ENCODE assay signal across 9 cellular contexts in genomic region chr19:10111405-10111811, GRCh38. TPM values are rescaled to one million over a fixed set of nuclear protein-coding genes. Genes with fewer than 3 reads are reported as not detected.
A peak's percentile ranks its signal among the peaks of the same experiment; 100 is the strongest.
DNase-seq lines count a peak whose midpoint lies in the region; ATAC-seq, FAIRE-seq and TF ChIP-seq lines count a peak whose summit lies in the region.
"Had no signal": no experiment of that assay in that cellular context is flagged by ENCODE, and none has a peak within 500 bp of the region (broad histone marks: within the 10 kb centered on the region; RNA-seq: fewer than 3 reads in every experiment).

TSS of gene P2RY11 (plus strand) at chr19:10111693. CDS start at chr19:10111722, 29 bp downstream.

- peak within 1 kb of the TSS; percentile 31; the same call in 1 of the 2 replicates for H3K4me2 ChIP-seq in OCI-LY1 (ENCODE audit: low read length)
- H3K4me2 ChIP-seq in K562 (ENCODE audit: insufficient read depth, low read length): no peak within 1 kb of the TSS

- peak; percentile 84 for FAIRE-seq in GM12892 (lab: Jason Lieb, UNC)
- FAIRE-seq in K562 (lab: Jason Lieb, UNC): no peak
- FAIRE-seq in small intestine (lab: Jason Lieb, UNC): no peak

- H3K9me3 ChIP-seq in OCI-LY1 (ENCODE audit: low read length): no peaks in the 10 kb centered on the region
- no peaks in the 10 kb centered on the region for H3K9me3 ChIP-seq in K562 (replicated peaks; ENCODE audit: control insufficient read depth, insufficient read depth, low read depth, low read length)
- H3K9me3 ChIP-seq in small intestine (ENCODE audit: control insufficient read depth, low read depth): no peaks in the 10 kb centered on the region
- H3K9me3 ChIP-seq: heart left ventricle had no signal

- no TSS peak for BruUV-seq in K562 (replicated peaks; lab: Mats Ljungman, UMichigan)

- H3K4me1 ChIP-seq in OCI-LY1 (ENCODE audit: insufficient read depth, low read length, severe bottlenecking): peaks cover 77% of the 10 kb centered on the region
- H3K4me1 ChIP-seq in K562 (replicated peaks in 1 of 2; ENCODE audit: control insufficient read depth in 2 of 2, insufficient read depth in 2 of 2, low read length in 2 of 2): peaks cover 3 to 81% of the 10 kb centered on the region in 2 experiments; a peak in 4 of 5 replicates
- peaks cover 3 to 4% of the 10 kb centered on the region in 2 donors for H3K4me1 ChIP-seq in small intestine (ENCODE audit: control insufficient read depth in 2 of 2, insufficient read depth in 1 of 2, low read depth in 1 of 2, low read length in 1 of 2)

- H3K4me3 ChIP-seq in OCI-LY1 (ENCODE audit: low read depth, low read length, poor library complexity, severe bottlenecking) (no peak within 1 kb of the TSS), K562 (no peak within 1 kb of the TSS), small intestine (ENCODE audit: low read depth in 1 of 2, low read length in 2 of 2) (peak within 1 kb of the TSS in 1 of 2 donors; percentile 17)

- TF ChIP-seq POLR2A in GM12892 (IDR thresholded peaks at IDR 0.05; ENCODE audit: low read depth, low read length) (peak; percentile 42; the same call in 1 of the 2 replicates), K562 (conservative IDR thresholded peaks at IDR 0.05) (peak; percentile 20)

- intact Hi-C loops in K562 (cut with micrococcal nuclease): loop anchor here (5.0 kb wide), 1 partner anchor 179 kb away; no protein-coding TSS in a partner anchor

- H3K79me2 ChIP-seq in OCI-LY1 (ENCODE audit: insufficient read depth, low read length) (peaks cover 13% of the 10 kb centered on the region), K562 (ENCODE audit: control insufficient read depth, insufficient read depth, low read length) (peaks cover 30% of the 10 kb centered on the region)

- no peak for TF ChIP-seq EP300 in K562 (IDR thresholded peaks at IDR 0.05; ENCODE audit: low read length)

- peaks cover 14% of the 10 kb centered on the region; the same call in 1 of the 2 replicates for H3F3A ChIP-seq in OCI-LY1 (ENCODE audit: insufficient read depth, low read length)

- TF ChIP-seq RAD21 in K562 (CRISPR knock-in tag; conservative IDR thresholded peaks at IDR 0.05 in 1 of 2, IDR thresholded peaks at IDR 0.05 in 1 of 2): no peak

- H4K20me1 ChIP-seq in OCI-LY1 (ENCODE audit: insufficient read depth, low read length): no peaks in the 10 kb centered on the region
- no peaks in the 10 kb centered on the region; the same call in 1 of the 2 replicates for H4K20me1 ChIP-seq in K562 (replicated peaks; ENCODE audit: control insufficient read depth, insufficient read depth, low read length)

- no peaks in the 10 kb centered on the region for H3K9me2 ChIP-seq in OCI-LY1 (ENCODE audit: low read depth, low read length)

- H2AFZ ChIP-seq in OCI-LY1 (ENCODE audit: low read length) (no peak within 1 kb of the TSS), K562 (ENCODE audit: low read depth, low read length) (no peak within 1 kb of the TSS)

- CTCF ChIA-PET in K562 (lab: Yijun Ruan, JAX; ENCODE audit: low intra/inter-chr PET ratio): no interaction called here

- TF ChIP-seq CTCF in OCI-LY1 (IDR thresholded peaks at IDR 0.05; ENCODE audit: low read length) (no peak), K562 (IDR thresholded peaks at IDR 0.05 in 2 of 3, conservative IDR thresholded peaks at IDR 0.05 in 1 of 3; ENCODE audit: insufficient read depth in 2 of 3, low read depth in 1 of 3, low read length in 3 of 3) (no peak)

- no peak for DNase-seq in GM12892 (ENCODE audit: insufficient read length)
- peak in 2 of 4 experiments; percentile 11 to 20 for DNase-seq in K562 (ENCODE audit: extremely low read depth in 1 of 4, low spot score in 3 of 4)
- peak; percentile 50 for DNase-seq in small intestine
- DNase-seq in AG08396 (ENCODE audit: low spot score): no peak
- DNase-seq in putamen (ENCODE audit: low spot score): no peak

- no peaks in the 10 kb centered on the region for H3K9me1 ChIP-seq in K562 (ENCODE audit: control insufficient read depth, insufficient read depth, low read length)

- H3K27me3 ChIP-seq in OCI-LY1 (ENCODE audit: insufficient read depth, low read length): no peaks in the 10 kb centered on the region
- no peaks in the 10 kb centered on the region for H3K27me3 ChIP-seq in K562 (ENCODE audit: control insufficient read depth in 2 of 2, insufficient read depth in 2 of 2, low read length in 2 of 2)
- H3K27me3 ChIP-seq in small intestine (ENCODE audit: control insufficient read depth in 2 of 2, insufficient read depth in 2 of 2, low read length in 2 of 2): no peaks in the 10 kb centered on the region
- H3K27me3 ChIP-seq: heart left ventricle had no signal

- peak within 1 kb of the TSS; percentile 24; the same call in 1 of the 2 replicates for H3K9ac ChIP-seq in OCI-LY1 (ENCODE audit: low read length)
- H3K9ac ChIP-seq in K562 (ENCODE audit: insufficient read depth in 1 of 2, low read depth in 2 of 2, low read length in 2 of 2): peak within 1 kb of the TSS in 1 of 2 experiments; percentile 70; a peak in 2 of 4 replicates

- H3K27ac ChIP-seq in OCI-LY1 (ENCODE audit: low read depth, low read length, poor library complexity, severe bottlenecking) (peak within 1 kb of the TSS; percentile 89), K562 (ENCODE audit: extremely low read depth, low read depth, low read length) (no peak within 1 kb of the TSS), small intestine (ENCODE audit: low read depth in 1 of 2, low read length in 1 of 2) (peak within 1 kb of the TSS; percentile 2 to 42)

- POLR2A ChIA-PET in K562 (lab: Yijun Ruan, JAX): interaction anchor here (0.7 to 1.4 kb wide), 3 partner anchors 15 to 244 kb away, joined by 3 to 5 read pairs (median 3); no protein-coding TSS in a partner anchor

- ATAC-seq in K562 (no peak), GM19035 (IDR thresholded peaks at IDR 0.05; ENCODE audit: unreplicated experiment) (no peak), GM21825 (IDR thresholded peaks at IDR 0.05; ENCODE audit: unreplicated experiment) (no peak)

- WGBS in K562 (ENCODE audit: insufficient coverage, low coverage, missing lambda C conversion rate): 64% methylated on average over 7 of the region's 8 CpGs
- WGBS in small intestine, 3 donors: 52 to 68% (median 56%) methylated on average over 8 of the region's 8 CpGs

- in situ Hi-C loops in K562 (cut with MboI): no loop called here

- H3K36me3 ChIP-seq in OCI-LY1 (ENCODE audit: insufficient read depth, low read length) (peaks cover 84% of the 10 kb centered on the region), K562 (ENCODE audit: control insufficient read depth, insufficient read depth, low read length) (peaks cover 69% of the 10 kb centered on the region), small intestine (ENCODE audit: control insufficient read depth in 2 of 2, insufficient read depth in 2 of 2, low read length in 2 of 2) (peaks cover 12 to 29% of the 10 kb centered on the region in 2 donors)

TF ChIP-seq in K562, 482 proteins besides CTCF, POLR2A, EP300 and RAD21:
- no peak for TF ChIP-seq ZNF41 (CRISPR knock-in tag; conservative IDR thresholded peaks at IDR 0.05)
- TF ChIP-seq POLR2G (IDR thresholded peaks at IDR 0.05; ENCODE audit: low read depth, low read length): peak; percentile 56
- no peak for TF ChIP-seq TSC22D4 (tag; IDR thresholded peaks at IDR 0.05)
- peak; percentile 42 for TF ChIP-seq SUPT5H (IDR thresholded peaks at IDR 0.05)
- peak; percentile 11 for TF ChIP-seq RBFOX2 (IDR thresholded peaks at IDR 0.05; ENCODE audit: low read depth, low read length)
- TF ChIP-seq POLR2AphosphoS5 (IDR thresholded peaks at IDR 0.05; ENCODE audit: control insufficient read depth, insufficient read depth, low read depth, low read length): peak; percentile 41; the same call in 1 of the 2 replicates
- TF ChIP-seq RBM22 (IDR thresholded peaks at IDR 0.05; ENCODE audit: low read depth, low read length, poor library complexity, severe bottlenecking): peak; percentile 33

RNA-seq across cellular contexts. Expression of gene P2RY11, which starts in this region (rescaled TPM):
- polyA plus RNA-seq in GM12892 (2012; ENCODE audit: missing spikeins): 11.0 TPM
- 7.8 and 42.3 TPM in 2 replicates for total RNA-seq in K562 (2011; cell fraction: chromatin; rRNA removed; ENCODE audit: low replicate concordance)
- total RNA-seq in K562 (2011; cell fraction: nucleolus; rRNA removed): 18.0 and 23.8 TPM in 2 replicates
- 12.8 and 19.6 TPM in 2 replicates for total RNA-seq in K562 (2011; cell fraction: nucleoplasm; rRNA removed)
- total RNA-seq in K562 (2014; rRNA removed) (1.5 and 3.2 TPM in 2 replicates), K562 (2014; rRNA removed; fragmentation: Illumina TruSeq; extraction: Trizol) (1.4 and 1.5 TPM in 2 replicates), K562 (2015; rRNA removed; fragmentation: Illumina TruSeq; extraction: Trizol) (4.6 TPM in 2 replicates), K562 (2021) (10.1 and 10.2 TPM in 2 replicates)
- polyA plus RNA-seq in K562 (2011; rRNA removed) (2.4 and 6.5 TPM in 2 replicates), K562 (2014; fragmentation: Illumina TruSeq; extraction: Trizol) (1.5 and 2.1 TPM in 2 replicates), K562 (2014; fragmentation: Nextera tagmentation; extraction: Ambion mirVana) (under 1 TPM; 0.03 to 0.07 TPM), K562 (2014; rRNA removed) (4.5 and 5.9 TPM in 2 replicates), small intestine (10 to 100 TPM in 1 of 3 donors, 1 to 10 TPM in 2; 3.8 to 14.6 (median 6.3) TPM)
- polyA plus RNA-seq in K562 (2011; cell fraction: cytosol; rRNA removed): 5.8 and 7.6 TPM in 2 replicates
- polyA plus RNA-seq in K562 (2011; cell fraction: nucleus; rRNA removed): 9.8 and 12.6 TPM in 2 replicates
- 6.2 and 11.6 TPM in 2 replicates for polyA plus RNA-seq in K562 (2012)
- 1.5 and 1.9 TPM in 2 replicates for polyA minus RNA-seq in K562 (2011; rRNA and poly(A)+ RNA removed)
- polyA minus RNA-seq in K562 (2011; cell fraction: cytosol; rRNA and poly(A)+ RNA removed): 2.6 and 7.6 TPM in 2 replicates
- polyA minus RNA-seq in K562 (2011; cell fraction: nucleus; rRNA and poly(A)+ RNA removed): 3.8 and 4.9 TPM in 2 replicates
